Comparison of ENCODE assay signal across 17 cellular contexts in genomic region chr1:2436876-2437275, GRCh38. TPM values are rescaled to one million over a fixed set of nuclear protein-coding genes. Genes with fewer than 3 reads are reported as not detected.
DNase-seq lines count a peak whose midpoint lies in the region; ATAC-seq and TF ChIP-seq lines count a peak whose summit lies in the region.
"Had no signal": no experiment of that assay in that cellular context is flagged by ENCODE, and none has a peak within 500 bp of the region (broad histone marks: within the 10 kb centered on the region; RNA-seq: fewer than 3 reads in every experiment).

No MANE protein-coding gene starts in this region.

- peak overlapping the region; percentile 90 for H3K4me2 ChIP-seq in BLaER1
- no peak overlapping the region for H3K4me2 ChIP-seq in neuronal stem cell (ENCODE audit: insufficient read depth, low read length, poor library complexity, severe bottlenecking)
- H3K4me2 ChIP-seq: A549 had no signal

- peak overlapping the region; percentile 2 for H3K18ac ChIP-seq in neuronal stem cell (ENCODE audit: low read length)

- peaks cover 24% of the 10 kb centered on the region for H3K27me3 ChIP-seq in BLaER1
- H3K27me3 ChIP-seq in RWPE2 (ENCODE audit: insufficient read depth, poor library complexity, severe bottlenecking), result no peaks in the 10 kb centered on the region
- peaks cover 0 to 74% (median 0%) of the 10 kb centered on the region in 3 experiments for H3K27me3 ChIP-seq in neuronal stem cell (ENCODE audit: control insufficient read depth in 3 of 3, insufficient read depth in 3 of 3, low read depth in 1 of 3, low read length in 3 of 3)

- peak overlapping the region; percentile 8 for H2AK5ac ChIP-seq in neuronal stem cell (ENCODE audit: low read depth, low read length)

- no CpG with 5 or more reads among the region's 7 CpGs for WGBS in neuronal stem cell (ENCODE audit: extremely low coverage in 2 of 2, insufficient read length in 2 of 2, insufficient replicate concordance in 1 of 2), 2 donors

- H3K4ac ChIP-seq in neuronal stem cell (ENCODE audit: low read length), result no peak overlapping the region

- H2BK120ac ChIP-seq in neuronal stem cell (ENCODE audit: low read depth, low read length), result no peak overlapping the region

- no peak overlapping the region for H2AFZ ChIP-seq in neuronal stem cell (ENCODE audit: low read length)

- H3K27ac ChIP-seq in BLaER1 (peak overlapping the region; percentile 49), C4-2B (peak overlapping the region; percentile 91), RWPE2 (ENCODE audit: poor library complexity, severe bottlenecking) (no peak overlapping the region), neuronal stem cell (replicated peaks; ENCODE audit: low read length) (no peak overlapping the region)
- H3K27ac ChIP-seq: A549 had no signal

- no peak overlapping the region for H4K8ac ChIP-seq in neuronal stem cell (ENCODE audit: low read depth, low read length)

- no peak overlapping the region for H3K23ac ChIP-seq in neuronal stem cell (ENCODE audit: low read depth, low read length, poor library complexity)

- peak overlapping the region; percentile 52 for H2BK15ac ChIP-seq in neuronal stem cell (ENCODE audit: low read length)

- DNase-seq in RWPE2 (ENCODE audit: low spot score) (no peak), neuronal stem cell (ENCODE audit: low spot score) (no peak), HuH-7 (ENCODE audit: low spot score) (no peak)
- DNase-seq: 8988T; Calu3; CD4-positive, alpha-beta memory T cell; COR-L47; DMS53; DMS79 treated with DMSO at 0.1 percent for 48 hours; GF-D8; GOT3 had no signal

- no peak for TF ChIP-seq POLR2A in GM18505 (IDR thresholded peaks at IDR 0.05; ENCODE audit: borderline replicate concordance, extremely low read depth, insufficient read depth, insufficient read length)

- H3K36me3 ChIP-seq in BLaER1 (0 out of 2 replicates have a peak, but pooled peaks cover 4% of the 10 kb centered on the region), RWPE2 (ENCODE audit: low read depth) (peaks cover 46% of the 10 kb centered on the region), neuronal stem cell (replicated peaks in 1 of 2; ENCODE audit: control insufficient read depth in 2 of 2, insufficient read depth in 2 of 2, low read length in 2 of 2) (no peaks in the 10 kb centered on the region)
- H3K36me3 ChIP-seq: HAP-1 had no signal

- H2BK12ac ChIP-seq in neuronal stem cell (ENCODE audit: low read length), result no peak overlapping the region

- H3K9ac ChIP-seq in BLaER1 (no peak overlapping the region), neuronal stem cell (ENCODE audit: low read depth, low read length, poor library complexity) (no peak overlapping the region)

- no peak overlapping the region for H3K14ac ChIP-seq in neuronal stem cell (ENCODE audit: low read length)

- H3K4me1 ChIP-seq in BLaER1 (peaks cover 94% of the 10 kb centered on the region), RWPE2 (ENCODE audit: insufficient read depth, poor library complexity, severe bottlenecking) (no peaks in the 10 kb centered on the region), neuronal stem cell (ENCODE audit: control insufficient read depth in 2 of 2, insufficient read depth in 1 of 2, low read depth in 1 of 2, low read length in 2 of 2) (peaks cover 14 to 15% of the 10 kb centered on the region in 2 donors)
- H3K4me1 ChIP-seq: A549, HAP-1 had no signal

- peaks cover 4% of the 10 kb centered on the region for H3K79me1 ChIP-seq in neuronal stem cell (ENCODE audit: low read depth, low read length)

- no peak for TF ChIP-seq CTCF in C4-2B (conservative IDR thresholded peaks at IDR 0.05)
- TF ChIP-seq CTCF in RWPE2 (IDR thresholded peaks at IDR 0.05; ENCODE audit: poor library complexity, severe bottlenecking), result no peak

- ATAC-seq in RWPE2 (ENCODE audit: low read depth) (0 out of 3 replicates have a peak, but pooled peaks have one; percentile 5), HG03135 (IDR thresholded peaks at IDR 0.05; ENCODE audit: unreplicated experiment) (no peak), GM18505 (IDR thresholded peaks at IDR 0.05; ENCODE audit: unreplicated experiment) (no peak)
- ATAC-seq: A549 had no signal

- H2BK5ac ChIP-seq in neuronal stem cell (ENCODE audit: low read length), result no peak overlapping the region

- H4K20me1 ChIP-seq in BLaER1, result no peaks in the 10 kb centered on the region

- H4K91ac ChIP-seq in neuronal stem cell (ENCODE audit: low read depth, low read length, poor library complexity), result no peak overlapping the region

- H3K9me3 ChIP-seq in BLaER1 (peaks cover 9% of the 10 kb centered on the region), RWPE2 (ENCODE audit: severe bottlenecking) (no peaks in the 10 kb centered on the region), neuronal stem cell (replicated peaks in 1 of 2; ENCODE audit: control insufficient read depth in 2 of 2, insufficient read depth in 1 of 2, low read depth in 1 of 2, low read length in 2 of 2) (no peaks in the 10 kb centered on the region)
- H3K9me3 ChIP-seq: A549, HAP-1 had no signal

- H3K4me3 ChIP-seq in BLaER1 (no peak overlapping the region), RWPE2 (ENCODE audit: severe bottlenecking) (no peak overlapping the region), neuronal stem cell (ENCODE audit: low read length in 2 of 2) (no peak overlapping the region)
- H3K4me3 ChIP-seq: A549, HAP-1 had no signal

RNA-seq across cellular contexts. Expression of gene PEX10, which starts 24.5 kb away (rescaled TPM):
- 12.4 TPM for polyA plus RNA-seq in neuronal stem cell (2013, experiment 1 of 2)
- 12.5 TPM for polyA plus RNA-seq in neuronal stem cell (2013, experiment 2 of 2)

RNA-seq across cellular contexts. Expression of gene PLCH2, which starts 39.2 kb away (rescaled TPM):
- polyA plus RNA-seq in neuronal stem cell (2013, experiment 1 of 2), result 4.2 TPM
- polyA plus RNA-seq in neuronal stem cell (2013, experiment 2 of 2), result 4.0 TPM

RNA-seq across cellular contexts. Expression of gene RER1, which starts 45.2 kb away (rescaled TPM):
- 63.2 TPM for polyA plus RNA-seq in neuronal stem cell (2013, experiment 1 of 2)
- 64.3 TPM for polyA plus RNA-seq in neuronal stem cell (2013, experiment 2 of 2)

RNA-seq across cellular contexts. Expression of gene MORN1, which starts 45.5 kb away (rescaled TPM):
- 7.1 TPM for polyA plus RNA-seq in neuronal stem cell (2013, experiment 1 of 2)
- polyA plus RNA-seq in neuronal stem cell (2013, experiment 2 of 2), result 7.9 TPM

Comparison
In these comparisons a context has a peak if more than half of its experiments do, and no peak if none do; other contexts are left out.
1. H3K27ac ChIP-seq: peak in BLaER1 (single experiment) and C4-2B (single experiment); none in RWPE2 (single experiment) and neuronal stem cell (single experiment).